In the genomic region with DNA sequence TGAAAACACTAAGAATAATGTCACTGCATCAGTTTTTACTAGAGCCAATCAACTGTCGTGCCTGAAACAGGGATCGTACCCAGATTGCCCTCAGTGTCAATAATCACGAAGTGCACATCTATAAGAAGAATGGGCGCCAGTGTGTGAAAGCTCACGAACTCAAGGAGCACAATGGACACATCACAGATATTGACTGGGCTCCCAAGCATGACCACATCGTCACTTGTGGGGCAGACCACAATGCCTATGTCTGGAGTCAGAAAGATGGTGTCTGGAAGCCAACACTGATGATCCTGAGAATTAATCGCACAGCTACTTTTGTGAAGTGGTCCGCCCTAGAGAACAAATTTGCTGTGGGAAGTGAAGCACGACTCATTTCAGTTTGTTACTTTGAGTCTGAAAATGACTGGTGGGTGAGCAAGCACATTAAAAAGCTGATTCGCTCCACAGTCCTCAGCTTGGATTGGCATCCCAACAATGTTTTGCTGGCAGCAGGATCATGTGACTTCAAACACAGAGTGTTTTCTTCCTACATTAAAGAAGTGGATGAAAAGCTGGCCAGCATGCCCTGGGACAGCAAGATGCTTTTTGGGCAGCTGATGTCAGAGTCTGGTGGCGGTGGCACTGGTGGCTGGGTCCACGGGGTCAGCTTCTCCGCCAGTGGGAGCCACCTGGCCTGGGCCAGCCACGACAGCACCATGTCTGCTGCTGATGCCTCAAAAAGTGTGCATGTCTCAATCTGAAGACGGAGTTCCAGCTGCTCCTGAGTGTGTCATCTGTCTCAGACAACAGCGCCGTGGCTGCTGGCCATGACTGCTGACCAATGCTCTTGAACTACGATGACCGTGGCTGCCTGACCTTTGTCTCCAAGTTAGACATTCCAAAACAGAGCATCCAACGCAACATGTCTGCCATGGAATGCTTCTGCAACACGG, we compare ENCODE assay signal across 14 cellular contexts. TPM values are rescaled to one million over a fixed set of nuclear protein-coding genes. Genes with fewer than 3 reads are reported as not detected.
DNase-seq lines count a peak whose midpoint lies in the region; ATAC-seq and TF ChIP-seq lines count a peak whose summit lies in the region.
"Had no signal": no experiment of that assay in that cellular context is flagged by ENCODE, and none has a peak within 500 bp of the region (broad histone marks: within the 10 kb centered on the region; RNA-seq: fewer than 3 reads in every experiment).

No MANE protein-coding gene starts in this region.

- no peak overlapping the region for H3K27ac ChIP-seq in foreskin keratinocyte
- H3K27ac ChIP-seq: parathyroid adenoma, VCaP had no signal

- peaks cover 12% of the 10 kb centered on the region for H3K4me1 ChIP-seq in foreskin keratinocyte
- H3K4me1 ChIP-seq: parathyroid adenoma, tibial nerve had no signal

- DNase-seq in EH (ENCODE audit: low read depth) = peak; percentile 57
- DNase-seq in RKO (ENCODE audit: low spot score) = peak; percentile 44
- no peak for DNase-seq in foreskin keratinocyte
- DNase-seq in occipital lobe (lab: John Stamatoyannopoulos, UW) = peak; percentile 48
- DNase-seq in NCI-H2171 treated with DMSO at 0.1 percent for 48 hours (lab: John Stamatoyannopoulos, UW) = no peak
- DNase-seq in stimulated activated effector memory CD8-positive, alpha-beta T cell treated with anti-CD3 and anti-CD28 coated beads, Interleukin-12 subunit alpha, Interleukin-12 subunit beta, amount 100 ng/mL, for 72 hours (ENCODE audit: low spot score in 2 of 2) = no peak
- no peak for DNase-seq in stimulated activated CD4-positive, alpha-beta T cell treated with anti-CD3 and anti-CD28 coated beads, Interleukin-2, amount 100 ng/mL, for 24 hours
- no peak for DNase-seq in NCI-H526 treated with DMSO at 0.1 percent for 48 hours (lab: John Stamatoyannopoulos, UW)
- DNase-seq: activated naive CD4-positive, alpha-beta T cell treated with Interleukin-2 at 50 U/mL for 16 hours; MM.1S; NK-92 treated with Interleukin-12 subunit alpha and Interleukin-12 subunit beta, amount 100 ng/mL, for 24 hours had no signal

- no peak overlapping the region for H3K27ac Mint-ChIP-seq in stimulated activated effector memory CD8-positive, alpha-beta T cell treated with anti-CD3 and anti-CD28 coated beads, Interleukin-12 subunit alpha, Interleukin-12 subunit beta, amount 100 ng/mL, for 72 hours

- H3K36me3 Mint-ChIP-seq in stimulated activated effector memory CD8-positive, alpha-beta T cell treated with anti-CD3 and anti-CD28 coated beads, Interleukin-12 subunit alpha, Interleukin-12 subunit beta, amount 100 ng/mL, for 72 hours = peaks cover 72% of the 10 kb centered on the region

- peak; percentile 15 for ATAC-seq in foreskin keratinocyte
- ATAC-seq in stimulated activated effector memory CD8-positive, alpha-beta T cell treated with anti-CD3 and anti-CD28 coated beads, Interleukin-12 subunit alpha, Interleukin-12 subunit beta, amount 100 ng/mL, for 72 hours = no peak

- H3K4me3 Mint-ChIP-seq in stimulated activated effector memory CD8-positive, alpha-beta T cell treated with anti-CD3 and anti-CD28 coated beads, Interleukin-12 subunit alpha, Interleukin-12 subunit beta, amount 100 ng/mL, for 72 hours = no peak overlapping the region

- no peak for TF ChIP-seq CTCF in foreskin keratinocyte (conservative IDR thresholded peaks at IDR 0.05)

- H3K9me3 Mint-ChIP-seq in stimulated activated effector memory CD8-positive, alpha-beta T cell treated with anti-CD3 and anti-CD28 coated beads, Interleukin-12 subunit alpha, Interleukin-12 subunit beta, amount 100 ng/mL, for 72 hours = no peaks in the 10 kb centered on the region

- no peaks in the 10 kb centered on the region for H3K4me1 Mint-ChIP-seq in stimulated activated effector memory CD8-positive, alpha-beta T cell treated with anti-CD3 and anti-CD28 coated beads, Interleukin-12 subunit alpha, Interleukin-12 subunit beta, amount 100 ng/mL, for 72 hours

- H3K27me3 ChIP-seq in foreskin keratinocyte = no peaks in the 10 kb centered on the region
- H3K27me3 ChIP-seq: tibial nerve had no signal

RNA-seq across cellular contexts. Expression of a gene that starts 32.2 kb away (rescaled TPM):
- total RNA-seq in foreskin keratinocyte (141 and 155 TPM in 2 replicates), occipital lobe (56.3 TPM)
- 100.0 and 127 TPM in 2 replicates for polyA plus RNA-seq in foreskin keratinocyte

RNA-seq across cellular contexts. Expression of a gene that starts 32.3 kb away (rescaled TPM):
- total RNA-seq in foreskin keratinocyte (34.7 and 34.8 TPM in 2 replicates), occipital lobe (61.0 TPM)
- polyA plus RNA-seq in foreskin keratinocyte = 20.3 and 24.5 TPM in 2 replicates

Comparison
In these comparisons a context has a peak if more than half of its experiments do, and no peak if none do; other contexts are left out.
1. DNase-seq: peak in EH (single experiment), RKO (single experiment) and occipital lobe (single experiment); none in foreskin keratinocyte (0 of 2), NCI-H2171 treated with DMSO at 0.1 percent for 48 hours (single experiment), stimulated activated effector memory CD8-positive, alpha-beta T cell treated with anti-CD3 and anti-CD28 coated beads, Interleukin-12 subunit alpha, Interleukin-12 subunit beta, amount 100 ng/mL, for 72 hours (0 of 2), stimulated activated CD4-positive, alpha-beta T cell treated with anti-CD3 and anti-CD28 coated beads, Interleukin-2, amount 100 ng/mL, for 24 hours (0 of 2) and NCI-H526 treated with DMSO at 0.1 percent for 48 hours (single experiment).